ENCODE assay signal across 16 cellular contexts in genomic region chr18:79850731-79851130, GRCh38. TPM values are rescaled to one million over a fixed set of nuclear protein-coding genes. Genes with fewer than 3 reads are reported as not detected.
A peak's percentile ranks its signal among the peaks of the same experiment; 100 is the strongest.
DNase-seq lines count a peak whose midpoint lies in the region; ATAC-seq and TF ChIP-seq lines count a peak whose summit lies in the region.
"Had no signal": no experiment of that assay in that cellular context is flagged by ENCODE, and none has a peak within 500 bp of the region (broad histone marks: within the 10 kb centered on the region; RNA-seq: fewer than 3 reads in every experiment).

No MANE protein-coding gene starts in this region.

- WGBS in ovary, 3 donors, result 87 to 89% (median 89%) methylated on average over 16 of the region's 16 CpGs
- WGBS in psoas muscle, 3 donors, result 81 to 86% (median 82%) methylated on average over 16 of the region's 16 CpGs

- peak; percentile 25 for DNase-seq in activated CD8-positive, alpha-beta memory T cell treated with anti-CD3 and anti-CD28 coated beads, Interleukin-2, amount 10 ng/mL, durations not matched to agents 7 days and 5 days
- peak; percentile 41 for DNase-seq in coronary artery (ENCODE audit: low spot score)
- DNase-seq in osteoblast (ENCODE audit: insufficient read length, low spot score, missing footprints), result peak; percentile 34
- DNase-seq in upper lobe of right lung, result peak; percentile 19
- DNase-seq in ovary, result no peak
- DNase-seq in psoas muscle, result no peak
- DNase-seq in stimulated activated CD4-positive, alpha-beta T cell treated with anti-CD3 and anti-CD28 coated beads, Interleukin-4, amount 100 ng/mL, for 24 hours, result no peak
- DNase-seq: BE2C; CD4-positive, alpha-beta memory T cell; DMS79; H9 had no signal

- no peaks in the 10 kb centered on the region for H3K79me2 ChIP-seq in osteoblast (ENCODE audit: insufficient read depth, low read length)

- TF ChIP-seq EP300 in ovary (IDR thresholded peaks at IDR 0.05), result no peak

- no peak overlapping the region for H3K4me3 Mint-ChIP-seq in activated CD8-positive, alpha-beta memory T cell treated with anti-CD3 and anti-CD28 coated beads, Interleukin-2, amount 10 ng/mL, durations not matched to agents 7 days and 5 days
- H3K4me3 Mint-ChIP-seq: CD4-positive, alpha-beta memory T cell; GM23338; H9 had no signal

- no peak overlapping the region for H3K4me2 ChIP-seq in osteoblast (ENCODE audit: insufficient read depth, low read length)
- H3K4me2 ChIP-seq: A549, GM23338 had no signal

- TF ChIP-seq CTCF in coronary artery (IDR thresholded peaks at IDR 0.05), result no peak
- no peak for TF ChIP-seq CTCF in osteoblast (IDR thresholded peaks at IDR 0.05; ENCODE audit: extremely low read depth, low read depth, low read length)
- no peak for TF ChIP-seq CTCF in upper lobe of right lung (IDR thresholded peaks at IDR 0.05)
- TF ChIP-seq CTCF in ovary (IDR thresholded peaks at IDR 0.05), result no peak
- TF ChIP-seq CTCF in psoas muscle (IDR thresholded peaks at IDR 0.05), result no peak

- intact Hi-C loops in upper lobe of right lung (cut with DNase I) (no loop called here), ovary (cut with DNase I) (loop anchor here in 1 of 4 donors (10.0 kb wide), 1 partner anchor 486 kb away; no protein-coding TSS in a partner anchor), psoas muscle (cut with DNase I) (no loop called here)

- H3K4me1 Mint-ChIP-seq in activated CD8-positive, alpha-beta memory T cell treated with anti-CD3 and anti-CD28 coated beads, Interleukin-2, amount 10 ng/mL, durations not matched to agents 7 days and 5 days, result no peaks in the 10 kb centered on the region
- H3K4me1 Mint-ChIP-seq: CD4-positive, alpha-beta memory T cell; GM23338; H9 had no signal

- ATAC-seq in activated CD8-positive, alpha-beta memory T cell treated with anti-CD3 and anti-CD28 coated beads, Interleukin-2, amount 10 ng/mL, durations not matched to agents 7 days and 5 days, result no peak
- ATAC-seq in upper lobe of right lung (no peak), psoas muscle (no peak)
- ATAC-seq: A549, GM12878, GM23338 had no signal

- H4K20me1 ChIP-seq in osteoblast (ENCODE audit: insufficient read depth, low read length), result no peaks in the 10 kb centered on the region

- peaks cover 6% of the 10 kb centered on the region for H3K27me3 Mint-ChIP-seq in activated CD8-positive, alpha-beta memory T cell treated with anti-CD3 and anti-CD28 coated beads, Interleukin-2, amount 10 ng/mL, durations not matched to agents 7 days and 5 days

- no peaks in the 10 kb centered on the region for H3K9me3 ChIP-seq in osteoblast (ENCODE audit: low read depth, low read length)
- H3K9me3 ChIP-seq in upper lobe of right lung, result no peaks in the 10 kb centered on the region
- no peaks in the 10 kb centered on the region for H3K9me3 ChIP-seq in ovary
- no peaks in the 10 kb centered on the region for H3K9me3 ChIP-seq in psoas muscle
- H3K9me3 ChIP-seq: A549, BE2C had no signal

- H3K4me3 ChIP-seq in coronary artery, result no peak overlapping the region
- no peak overlapping the region for H3K4me3 ChIP-seq in osteoblast (ENCODE audit: insufficient read depth, low read length)
- H3K4me3 ChIP-seq in upper lobe of right lung, result no peak overlapping the region
- H3K4me3 ChIP-seq in ovary, result no peak overlapping the region
- H3K4me3 ChIP-seq in psoas muscle, result no peak overlapping the region
- H3K4me3 ChIP-seq: A549, GM12878, GM23338 had no signal

- no peaks in the 10 kb centered on the region for H3K36me3 Mint-ChIP-seq in activated CD8-positive, alpha-beta memory T cell treated with anti-CD3 and anti-CD28 coated beads, Interleukin-2, amount 10 ng/mL, durations not matched to agents 7 days and 5 days
- H3K36me3 Mint-ChIP-seq: CD4-positive, alpha-beta memory T cell had no signal

- H3K27ac Mint-ChIP-seq in activated CD8-positive, alpha-beta memory T cell treated with anti-CD3 and anti-CD28 coated beads, Interleukin-2, amount 10 ng/mL, durations not matched to agents 7 days and 5 days, result no peak overlapping the region
- H3K27ac Mint-ChIP-seq: CD4-positive, alpha-beta memory T cell; GM23338; H9 had no signal

- H3K27me3 ChIP-seq in osteoblast (ENCODE audit: insufficient read depth, low read length) (no peaks in the 10 kb centered on the region), upper lobe of right lung (no peaks in the 10 kb centered on the region), ovary (no peaks in the 10 kb centered on the region), psoas muscle (ENCODE audit: insufficient read depth in 3 of 3, low read length in 2 of 3) (peaks cover 0 to 16% (median 5%) of the 10 kb centered on the region in 3 donors)
- H3K27me3 ChIP-seq: BE2C had no signal

- TF ChIP-seq POLR2A in ovary (IDR thresholded peaks at IDR 0.05), result no peak

- H3K27ac ChIP-seq in coronary artery, result no peak overlapping the region
- no peak overlapping the region for H3K27ac ChIP-seq in osteoblast (ENCODE audit: low read depth, low read length)
- H3K27ac ChIP-seq in upper lobe of right lung, result no peak overlapping the region
- no peak overlapping the region for H3K27ac ChIP-seq in ovary
- H3K27ac ChIP-seq in psoas muscle, result no peak overlapping the region
- H3K27ac ChIP-seq: A549, C4-2B had no signal

- CTCF ChIA-PET in activated CD8-positive, alpha-beta memory T cell treated with anti-CD3 and anti-CD28 coated beads, Interleukin-2, amount 10 ng/mL, durations not matched to agents 7 days and 5 days (lab: Charles Lee), result no interaction called here

- no peak overlapping the region for H2AFZ ChIP-seq in osteoblast (ENCODE audit: low read length)
- H2AFZ ChIP-seq: GM23338 had no signal

- no peaks in the 10 kb centered on the region for H3K9me3 Mint-ChIP-seq in activated CD8-positive, alpha-beta memory T cell treated with anti-CD3 and anti-CD28 coated beads, Interleukin-2, amount 10 ng/mL, durations not matched to agents 7 days and 5 days (ENCODE audit: low read depth)
- H3K9me3 Mint-ChIP-seq: GM23338, H9 had no signal

- H3K36me3 ChIP-seq in osteoblast (ENCODE audit: insufficient read depth, low read length) (no peaks in the 10 kb centered on the region), upper lobe of right lung (no peaks in the 10 kb centered on the region), ovary (no peaks in the 10 kb centered on the region), psoas muscle (ENCODE audit: insufficient read depth in 1 of 2, low read depth in 1 of 2) (no peaks in the 10 kb centered on the region)
- H3K36me3 ChIP-seq: BE2C had no signal

- H3K4me1 ChIP-seq in osteoblast (ENCODE audit: insufficient read depth, low read length), result peaks cover 12% of the 10 kb centered on the region
- no peaks in the 10 kb centered on the region for H3K4me1 ChIP-seq in upper lobe of right lung
- no peaks in the 10 kb centered on the region for H3K4me1 ChIP-seq in ovary (ENCODE audit: insufficient read depth)
- no peaks in the 10 kb centered on the region for H3K4me1 ChIP-seq in psoas muscle
- H3K4me1 ChIP-seq: A549, BE2C had no signal

RNA-seq across cellular contexts. Expression of gene KCNG2, which starts 53.0 kb away (rescaled TPM):
- not detected for total RNA-seq in activated CD8-positive, alpha-beta memory T cell treated with anti-CD3 and anti-CD28 coated beads, Interleukin-2, amount 10 ng/mL, durations not matched to agents 7 days and 5 days
- not detected in 2 replicates for total RNA-seq in osteoblast
- 0.46 TPM for total RNA-seq in upper lobe of right lung
- total RNA-seq in ovary, result under 1 TPM in 5 of 7 donors, not detected in 2; 0.17 to 0.80 (median 0.23) TPM
- under 1 TPM in 1 of 2 donors, not detected in 1; 0.10 TPM for polyA plus RNA-seq in ovary
- total RNA-seq in psoas muscle, result under 1 TPM in 3 of 4 donors, not detected in 1; 0.20 to 0.54 (median 0.27) TPM
- polyA plus RNA-seq in psoas muscle, result under 1 TPM in 2 of 3 donors, not detected in 1; 0.04 to 0.29 TPM
- total RNA-seq: CD4-positive, alpha-beta memory T cell; HT1080 had no signal
- polyA plus RNA-seq: A549; CD4-positive, alpha-beta memory T cell had no signal

Comparison
In these comparisons a context has a peak if more than half of its experiments do, and no peak if none do; other contexts are left out.
1. DNase-seq: peak in activated CD8-positive, alpha-beta memory T cell treated with anti-CD3 and anti-CD28 coated beads, Interleukin-2, amount 10 ng/mL, durations not matched to agents 7 days and 5 days (single experiment), coronary artery (single experiment), osteoblast (single experiment) and upper lobe of right lung (single experiment); none in ovary (0 of 5), psoas muscle (0 of 2) and stimulated activated CD4-positive, alpha-beta T cell treated with anti-CD3 and anti-CD28 coated beads, Interleukin-4, amount 100 ng/mL, for 24 hours (single experiment).